19 cellular contexts compared by ENCODE assay signal in genomic region chr1:46008585-46008984, GRCh38.
DNase-seq lines count a peak whose midpoint lies in the region; ATAC-seq, FAIRE-seq and TF ChIP-seq lines count a peak whose summit lies in the region.
"Had no signal": no experiment of that assay in that cellular context is flagged by ENCODE, and none has a peak within 500 bp of the region (broad histone marks: within the 10 kb centered on the region; RNA-seq: fewer than 3 reads in every experiment).

No MANE protein-coding gene starts in this region.

- H3K23ac ChIP-seq in mesendoderm (ENCODE audit: low read length) = no peak overlapping the region

- no peak overlapping the region for H3K9ac ChIP-seq in mesendoderm (ENCODE audit: low read length)
- H3K9ac ChIP-seq: SK-N-SH had no signal

- peaks cover 22% of the 10 kb centered on the region for H3K36me3 Mint-ChIP-seq in HFFc6 (ENCODE audit: low read depth)
- peaks cover 5% of the 10 kb centered on the region for H3K36me3 Mint-ChIP-seq in glutamatergic neuron (ENCODE audit: unreplicated experiment)

- H3K4ac ChIP-seq in mesendoderm (ENCODE audit: low read depth, low read length) = no peak overlapping the region

- H2BK15ac ChIP-seq in mesendoderm (replicated peaks; ENCODE audit: low read depth) = no peak overlapping the region

- no peaks in the 10 kb centered on the region for H3K79me2 ChIP-seq in mesendoderm (ENCODE audit: control insufficient read depth, insufficient read depth, low read length)

- H3K27me3 ChIP-seq in bronchial epithelial cell (ENCODE audit: control insufficient read depth, insufficient read depth, low read length) (no peaks in the 10 kb centered on the region), cardiac muscle cell (no peaks in the 10 kb centered on the region), mesendoderm (ENCODE audit: insufficient read depth, low read length, poor library complexity) (no peaks in the 10 kb centered on the region)

- H2BK5ac ChIP-seq in mesendoderm (ENCODE audit: low read length) = no peak overlapping the region

- H3K9me3 Mint-ChIP-seq in HFFc6 = no peaks in the 10 kb centered on the region
- no peaks in the 10 kb centered on the region for H3K9me3 Mint-ChIP-seq in glutamatergic neuron (ENCODE audit: unreplicated experiment)

- H3K79me1 ChIP-seq in mesendoderm (ENCODE audit: low read length) = no peaks in the 10 kb centered on the region

- no peak overlapping the region for H3K4me2 ChIP-seq in mesendoderm (ENCODE audit: low read length)
- H3K4me2 ChIP-seq: PC-9, SK-N-SH had no signal

- H3K4me1 Mint-ChIP-seq in HFFc6 (ENCODE audit: low read depth) (peaks cover 8% of the 10 kb centered on the region; the same call in 1 of the 2 replicates), glutamatergic neuron (ENCODE audit: low read depth, unreplicated experiment) (peaks cover 3% of the 10 kb centered on the region)
- H3K4me1 Mint-ChIP-seq: B cell; CD4-positive, CD25-positive, alpha-beta regulatory T cell had no signal

- no peak overlapping the region for H3K56ac ChIP-seq in mesendoderm (ENCODE audit: low read length)

- ATAC-seq in HG03039 (IDR thresholded peaks at IDR 0.05; ENCODE audit: unreplicated experiment) = no peak

- DNase-seq in HFFc6 (no peak), bronchial epithelial cell (ENCODE audit: low read depth) (peak; percentile 87), cardiac muscle cell (ENCODE audit: low read depth in 1 of 2, low spot score in 1 of 2) (no peak), mesendoderm (peak; percentile 13), glutamatergic neuron (no peak), DMS153 treated with DMSO at 0.1 percent for 48 hours (lab: John Stamatoyannopoulos, UW; ENCODE audit: unreplicated experiment) (no peak)
- DNase-seq: Caco-2; CD4-positive, CD25-positive, alpha-beta regulatory T cell; DMS79; H7; KBM-7; MV-4-11; NCI-H1417 treated with DMSO at 0.1 percent for 48 hours; NCI-H2029 treated with DMSO at 0.1 percent for 48 hours; NCI-H774; SK-N-SH had no signal

- H3K27ac ChIP-seq in cardiac muscle cell (peak overlapping the region; percentile 63), mesendoderm (ENCODE audit: low read depth, low read length) (no peak overlapping the region)
- H3K27ac ChIP-seq: PC-9 had no signal

- no peak overlapping the region for H3K4me3 Mint-ChIP-seq in HFFc6
- H3K4me3 Mint-ChIP-seq in glutamatergic neuron (ENCODE audit: unreplicated experiment) = no peak overlapping the region
- H3K4me3 Mint-ChIP-seq: B cell; CD4-positive, CD25-positive, alpha-beta regulatory T cell had no signal

- H4K8ac ChIP-seq in mesendoderm (ENCODE audit: low read depth, low read length) = no peak overlapping the region

- no peak overlapping the region for H4K5ac ChIP-seq in mesendoderm (ENCODE audit: low read length)

- peaks cover 15% of the 10 kb centered on the region for H3K4me1 ChIP-seq in cardiac muscle cell (ENCODE audit: low read depth)
- H3K4me1 ChIP-seq in mesendoderm (ENCODE audit: control insufficient read depth, low read depth, low read length) = no peaks in the 10 kb centered on the region
- H3K4me1 ChIP-seq: Caco-2 had no signal

- no peaks in the 10 kb centered on the region for H3K27me3 Mint-ChIP-seq in HFFc6 (ENCODE audit: insufficient read depth)
- no peaks in the 10 kb centered on the region for H3K27me3 Mint-ChIP-seq in glutamatergic neuron (ENCODE audit: unreplicated experiment)
- H3K27me3 Mint-ChIP-seq: B cell had no signal

- no peak for FAIRE-seq in bronchial epithelial cell (lab: Jason Lieb, UNC)

- TF ChIP-seq CTCF in HFFc6 (IDR thresholded peaks at IDR 0.05) (peak; percentile 27; the same call in 1 of the 2 replicates), bronchial epithelial cell (IDR thresholded peaks at IDR 0.05; ENCODE audit: insufficient read depth, low read length, severe bottlenecking) (no peak), cardiac muscle cell (IDR thresholded peaks at IDR 0.05; ENCODE audit: low read depth, low read length) (no peak), glutamatergic neuron (IDR thresholded peaks at IDR 0.05; ENCODE audit: partially characterized antibody, unreplicated experiment) (no peak)

- H3K4me3 ChIP-seq in bronchial epithelial cell (ENCODE audit: low read depth, low read length) (no peak overlapping the region), cardiac muscle cell (no peak overlapping the region), mesendoderm (ENCODE audit: low read length) (no peak overlapping the region)
- H3K4me3 ChIP-seq: PC-9 had no signal

- H3K27ac Mint-ChIP-seq in HFFc6 (no peak overlapping the region), glutamatergic neuron (ENCODE audit: unreplicated experiment) (no peak overlapping the region)
- H3K27ac Mint-ChIP-seq: B cell; CD4-positive, CD25-positive, alpha-beta regulatory T cell had no signal

- no peak overlapping the region for H3K18ac ChIP-seq in mesendoderm (ENCODE audit: low read length)

- H2BK120ac ChIP-seq in mesendoderm (ENCODE audit: low read depth, low read length) = no peak overlapping the region

- H3K36me3 ChIP-seq in bronchial epithelial cell (ENCODE audit: control insufficient read depth, insufficient read depth, low read length) = peaks cover 3% of the 10 kb centered on the region
- H3K36me3 ChIP-seq in cardiac muscle cell = peaks cover 26% of the 10 kb centered on the region
- H3K36me3 ChIP-seq in mesendoderm (ENCODE audit: control insufficient read depth, insufficient read depth, low read length) = peaks cover 8% of the 10 kb centered on the region

- H2AK5ac ChIP-seq in mesendoderm (ENCODE audit: low read length) = no peak overlapping the region

- H3K9me3 ChIP-seq in cardiac muscle cell (ENCODE audit: low read depth) = no peaks in the 10 kb centered on the region
- H3K9me3 ChIP-seq: Caco-2, SK-N-SH had no signal

Comparison
In these comparisons a context has a peak if more than half of its experiments do, and no peak if none do; other contexts are left out.
1. DNase-seq: peak in bronchial epithelial cell (single experiment) and mesendoderm (single experiment); none in HFFc6 (single experiment), cardiac muscle cell (0 of 2), glutamatergic neuron (single experiment) and DMS153 treated with DMSO at 0.1 percent for 48 hours (single experiment).